In the genomic region with DNA sequence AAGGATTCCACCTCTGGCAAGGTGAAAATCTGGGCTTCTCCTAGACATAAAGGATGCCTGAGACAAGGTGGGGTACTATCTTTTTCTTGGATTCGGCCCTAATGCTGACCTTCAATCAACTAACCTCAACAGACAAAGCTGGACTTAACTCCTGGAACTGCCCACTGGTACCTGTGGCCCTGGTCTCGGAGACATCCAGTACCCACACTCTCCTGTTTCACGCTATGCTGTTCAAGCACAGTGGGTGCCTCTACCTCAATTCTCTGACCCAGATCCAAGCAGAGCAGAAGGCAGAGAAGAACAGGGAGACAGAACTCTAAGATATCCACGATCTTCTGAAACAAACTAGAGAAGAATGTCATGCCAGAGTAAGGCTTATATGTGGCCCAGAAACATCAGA, we compare ENCODE assay signal across 30 cellular contexts.
"Had no signal": no experiment of that assay in that cellular context is flagged by ENCODE, and none has a peak within 500 bp of the region (broad histone marks: within the 10 kb centered on the region; RNA-seq: fewer than 3 reads in every experiment).

No MANE protein-coding gene starts in this region.

- H3K36me3 ChIP-seq: neural progenitor cell, ovary, right lobe of liver, sigmoid colon, suprapubic skin, tibial artery, transverse colon, upper lobe of right lung, uterus had no signal

- H3K4me1 ChIP-seq: neural progenitor cell, parathyroid adenoma, psoas muscle, sigmoid colon, suprapubic skin, testis, tibial artery, transverse colon, upper lobe of right lung, uterus had no signal

- H3K4me3 Mint-ChIP-seq: naive thymus-derived CD4-positive, alpha-beta T cell; natural killer cell; nephron; neural progenitor cell; stimulated activated effector memory CD8-positive, alpha-beta T cell treated with anti-CD3 and anti-CD28 coated beads, Interleukin-12 subunit alpha, Interleukin-12 subunit beta, amount 100 ng/mL, for 72 hours; stimulated activated naive CD8-positive, alpha-beta T cell treated with anti-CD3 and anti-CD28 coated beads, Interleukin-15, amount 100 ng/mL, for 72 hours; type B pancreatic cell had no signal

- H3K9ac ChIP-seq: neural progenitor cell, parathyroid adenoma had no signal

- H3K27me3 Mint-ChIP-seq: progenitor cell of endocrine pancreas, type B pancreatic cell had no signal

- DNase-seq: naive thymus-derived CD4-positive, alpha-beta T cell; natural killer cell; occipital lobe; ovary; posterior cingulate gyrus; psoas muscle; right cardiac atrium; right lobe of liver; sigmoid colon; small intestine; stimulated activated CD4-positive, alpha-beta T cell treated with anti-CD3 and anti-CD28 coated beads, Interleukin-15, amount 100 ng/mL, for 24 hours; stimulated activated CD4-positive, alpha-beta T cell treated with anti-CD3 and anti-CD28 coated beads, Interleukin-2, amount 100 ng/mL, for 24 hours; stimulated activated CD4-positive, alpha-beta T cell treated with anti-CD3 and anti-CD28 coated beads, Interleukin-2, amount 100 ng/mL, for 48 hours; stimulated activated CD4-positive, alpha-beta T cell treated with anti-CD3 and anti-CD28 coated beads, Interleukin-4, amount 100 ng/mL, for 24 hours; stimulated activated naive CD4-positive, alpha-beta T cell; stimulated activated naive CD8-positive, alpha-beta T cell treated with anti-CD3 and anti-CD28 coated beads, Interleukin-15, amount 100 ng/mL, for 72 hours; stimulated activated naive CD8-positive, alpha-beta T cell treated with anti-CD3 and anti-CD28 coated beads, Interleukin-15, Interleukin-2, amounts not matched to agents 100 U/mL and 50 U/mL, for 24 hours; substantia nigra; testis; tibial artery; transverse colon; upper lobe of right lung; uterus had no signal

- H3K9me3 ChIP-seq: ovary, psoas muscle, right lobe of liver, sigmoid colon, suprapubic skin, testis, tibial artery, transverse colon, upper lobe of right lung, uterus had no signal

- FAIRE-seq: small intestine had no signal

- H3K4me3 ChIP-seq: neural progenitor cell, ovary, psoas muscle, right lobe of liver, sigmoid colon, suprapubic skin, testis, tibial artery, transverse colon, upper lobe of right lung, uterus had no signal

- H3K27ac ChIP-seq: neural progenitor cell, ovary, parathyroid adenoma, psoas muscle, right lobe of liver, sigmoid colon, suprapubic skin, testis, tibial artery, transverse colon, upper lobe of right lung, uterus had no signal

- H3K36me3 Mint-ChIP-seq: naive thymus-derived CD4-positive, alpha-beta T cell; natural killer cell; neural progenitor cell; stimulated activated effector memory CD8-positive, alpha-beta T cell treated with anti-CD3 and anti-CD28 coated beads, Interleukin-12 subunit alpha, Interleukin-12 subunit beta, amount 100 ng/mL, for 72 hours; type B pancreatic cell had no signal

- H3K9me3 Mint-ChIP-seq: natural killer cell; nephron; stimulated activated naive CD8-positive, alpha-beta T cell treated with anti-CD3 and anti-CD28 coated beads, Interleukin-15, amount 100 ng/mL, for 72 hours; type B pancreatic cell had no signal

- H3K27me3 ChIP-seq: neural progenitor cell, ovary, right lobe of liver, sigmoid colon, suprapubic skin, testis, tibial artery, transverse colon, upper lobe of right lung, uterus had no signal

- H3K4me1 Mint-ChIP-seq: natural killer cell; stimulated activated effector memory CD8-positive, alpha-beta T cell treated with anti-CD3 and anti-CD28 coated beads, Interleukin-12 subunit alpha, Interleukin-12 subunit beta, amount 100 ng/mL, for 72 hours; stimulated activated naive CD8-positive, alpha-beta T cell treated with anti-CD3 and anti-CD28 coated beads, Interleukin-15, amount 100 ng/mL, for 72 hours had no signal

- H3K27ac Mint-ChIP-seq: naive thymus-derived CD4-positive, alpha-beta T cell; natural killer cell; neural progenitor cell; progenitor cell of endocrine pancreas; stimulated activated effector memory CD8-positive, alpha-beta T cell treated with anti-CD3 and anti-CD28 coated beads, Interleukin-12 subunit alpha, Interleukin-12 subunit beta, amount 100 ng/mL, for 72 hours; stimulated activated naive CD8-positive, alpha-beta T cell treated with anti-CD3 and anti-CD28 coated beads, Interleukin-15, amount 100 ng/mL, for 72 hours; type B pancreatic cell had no signal
